Comparison of ENCODE assay signal across 8 cellular contexts in the genomic region with DNA sequence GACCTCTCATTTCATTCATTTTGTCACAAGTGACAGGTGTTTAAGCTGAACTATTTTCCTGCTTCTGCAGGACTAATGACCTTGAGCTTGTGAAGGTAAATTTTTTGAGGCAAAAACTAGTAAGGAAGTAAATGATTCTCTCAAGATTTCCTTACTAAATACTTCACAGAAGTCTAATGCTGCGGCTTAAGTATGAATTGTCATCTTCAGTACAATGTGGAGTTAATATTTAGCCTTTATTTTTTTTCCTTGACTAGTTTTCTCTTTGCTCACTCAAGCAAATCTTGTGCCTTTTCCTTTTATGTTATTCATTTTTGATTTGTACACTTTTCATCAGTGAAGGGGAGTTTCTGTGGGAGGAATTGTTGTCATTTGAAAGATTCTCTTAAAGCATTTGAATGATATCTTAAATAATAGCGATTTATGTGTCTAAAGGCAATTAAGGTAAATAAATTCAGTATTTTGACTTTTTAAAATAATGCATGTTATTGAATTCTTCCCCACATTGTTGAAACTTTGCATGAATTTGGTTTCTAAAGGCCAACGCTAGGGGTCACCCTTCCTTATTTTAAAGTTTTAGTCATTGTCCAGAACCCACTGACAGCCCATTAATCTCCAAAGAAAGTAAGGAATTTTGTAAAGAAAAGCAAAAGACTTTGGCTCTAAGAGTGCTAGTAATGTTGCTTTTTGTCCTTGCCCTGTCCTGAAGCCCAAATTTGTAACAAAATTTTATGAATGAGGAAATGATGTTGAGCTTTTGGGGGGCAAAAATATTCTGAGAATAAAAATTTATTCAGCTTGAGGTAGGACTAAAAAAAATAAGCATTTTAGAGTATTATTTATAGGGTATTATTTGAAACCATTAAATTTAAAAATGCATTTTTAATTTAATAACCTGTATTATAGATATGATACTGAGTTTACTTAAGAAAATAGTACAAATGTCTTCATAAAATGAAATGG.
DNase-seq lines count a peak whose midpoint lies in the region; ATAC-seq and TF ChIP-seq lines count a peak whose summit lies in the region.

No MANE protein-coding gene starts in this region.

- no peak overlapping the region for H3K4me2 ChIP-seq in Karpas-422 (ENCODE audit: low read depth, low read length, poor library complexity, severe bottlenecking)
- no peak overlapping the region for H3K4me2 ChIP-seq in hepatocyte

- H3K4me3 ChIP-seq in Karpas-422 (ENCODE audit: low read length) (no peak overlapping the region), hepatocyte (no peak overlapping the region)

- peak; percentile 60 for TF ChIP-seq CTCF in hepatocyte (IDR thresholded peaks at IDR 0.05; ENCODE audit: poor library complexity)

- H3K9me3 ChIP-seq in Karpas-422 (ENCODE audit: low read length), result no peaks in the 10 kb centered on the region
- no peaks in the 10 kb centered on the region for H3K9me3 ChIP-seq in hepatocyte (ENCODE audit: low read depth)

- H2AFZ ChIP-seq in Karpas-422 (ENCODE audit: low read length) (no peak overlapping the region), hepatocyte (no peak overlapping the region)

- 31% methylated on average over 3 of the region's 3 CpGs for WGBS in hepatocyte (ENCODE audit: low lambda C conversion rate, missing lambda C conversion rate)

- in situ Hi-C loops in ACHN (cut with HindIII; ENCODE audit: low pct_ligation_motif_present, low pct_unique_long_range_greater_than_20kb, low sequenced_read_pairs), result no loop called here

- no peak for ATAC-seq in HG02970 (IDR thresholded peaks at IDR 0.05; ENCODE audit: low FRiP score, unreplicated experiment)

- H3K4me1 ChIP-seq in Karpas-422 (ENCODE audit: low read length) (no peaks in the 10 kb centered on the region), hepatocyte (ENCODE audit: insufficient read depth) (no peaks in the 10 kb centered on the region)

- H3K79me2 ChIP-seq in Karpas-422 (ENCODE audit: low read length), result no peaks in the 10 kb centered on the region
- no peaks in the 10 kb centered on the region for H3K79me2 ChIP-seq in hepatocyte

- H3K9me2 ChIP-seq in Karpas-422 (replicated peaks; ENCODE audit: insufficient read depth, low read length), result no peaks in the 10 kb centered on the region
- no peaks in the 10 kb centered on the region for H3K9me2 ChIP-seq in hepatocyte (replicated peaks; ENCODE audit: insufficient read depth)

- DNase-seq in ACHN (peak; percentile 50), GM03348 (ENCODE audit: low spot score) (peak; percentile 37), Karpas-422 (peak; percentile 45), hepatocyte (ENCODE audit: low spot score) (peak; percentile 64), stromal cell of bone marrow (ENCODE audit: low read depth) (peak; percentile 36), GF-D8 (lab: John Stamatoyannopoulos, UW) (no peak)
- peak; percentile 5 for DNase-seq in activated naive CD8-positive, alpha-beta T cell treated with anti-CD3 and anti-CD28 coated beads, Interleukin-2, amount 50 U/mL, for 16 hours (ENCODE audit: low read depth, low spot score)

- H3K27ac ChIP-seq in Karpas-422 (ENCODE audit: low read length) (no peak overlapping the region), hepatocyte (no peak overlapping the region)

- H3K36me3 ChIP-seq in Karpas-422 (ENCODE audit: insufficient read depth, low read length), result no peaks in the 10 kb centered on the region
- H3K36me3 ChIP-seq in hepatocyte (replicated peaks; ENCODE audit: insufficient read depth, low read depth), result no peaks in the 10 kb centered on the region

- H3K9ac ChIP-seq in Karpas-422 (ENCODE audit: low read length), result no peak overlapping the region

- H4K20me1 ChIP-seq in Karpas-422 (ENCODE audit: insufficient read depth, low read depth, low read length), result no peaks in the 10 kb centered on the region
- no peaks in the 10 kb centered on the region for H4K20me1 ChIP-seq in hepatocyte (ENCODE audit: insufficient read depth, poor library complexity, severe bottlenecking)

- H3K27me3 ChIP-seq in Karpas-422 (ENCODE audit: low read length), result no peaks in the 10 kb centered on the region
- H3K27me3 ChIP-seq in hepatocyte, result no peaks in the 10 kb centered on the region
